ENCODE assay signal across 13 cellular contexts in genomic region chr5:131274341-131275063, GRCh38. TPM values are rescaled to one million over a fixed set of nuclear protein-coding genes. Genes with fewer than 3 reads are reported as not detected.
DNase-seq lines count a peak whose midpoint lies in the region; ATAC-seq and TF ChIP-seq lines count a peak whose summit lies in the region.
"Had no signal": no experiment of that assay in that cellular context is flagged by ENCODE, and none has a peak within 500 bp of the region (broad histone marks: within the 10 kb centered on the region; RNA-seq: fewer than 3 reads in every experiment).

No MANE protein-coding gene starts in this region.

- H3K4me3 ChIP-seq in neutrophil (ENCODE audit: low read depth in 1 of 2, low read length in 1 of 2) (no peak overlapping the region), MG63 (no peak overlapping the region)
- H3K4me3 ChIP-seq: thyroid gland had no signal

- peak overlapping the region; percentile 74 to 92 for H3K4me3 Mint-ChIP-seq in activated T-cell treated with anti-CD3 and anti-CD28 coated beads, Interleukin-2, amount 50 U/mL, for 72 hours
- no peak overlapping the region for H3K4me3 Mint-ChIP-seq in HFFc6

- peaks cover 8 to 13% of the 10 kb centered on the region in 2 donors for H3K36me3 Mint-ChIP-seq in activated T-cell treated with anti-CD3 and anti-CD28 coated beads, Interleukin-2, amount 50 U/mL, for 72 hours (ENCODE audit: insufficient read depth in 2 of 2)
- H3K36me3 Mint-ChIP-seq in HFFc6 (ENCODE audit: low read depth): peaks cover 11% of the 10 kb centered on the region

- DNase-seq in activated CD4-positive, CD25-positive, alpha-beta regulatory T cell treated with anti-CD3 and anti-CD28 coated beads, Interleukin-2, amount 50 U/mL, for 72 hours: no peak
- DNase-seq in activated T-cell treated with anti-CD3 and anti-CD28 coated beads, Interleukin-2, amount 50 U/mL, for 72 hours: no peak
- DNase-seq in HFFc6 (no peak), MG63 (no peak)
- DNase-seq: NCI-H526 treated with DMSO at 0.1 percent for 48 hours, SIG-M5, thyroid gland had no signal

- H3K27me3 Mint-ChIP-seq in activated T-cell treated with anti-CD3 and anti-CD28 coated beads, Interleukin-2, amount 50 U/mL, for 72 hours (ENCODE audit: low read depth): no peaks in the 10 kb centered on the region
- peaks cover 3% of the 10 kb centered on the region for H3K27me3 Mint-ChIP-seq in HFFc6 (ENCODE audit: insufficient read depth)

- TF ChIP-seq CTCF in neutrophil (IDR thresholded peaks at IDR 0.05) (no peak), HFFc6 (IDR thresholded peaks at IDR 0.05) (no peak)

- H3K27me3 ChIP-seq in neutrophil (no peaks in the 10 kb centered on the region), MG63 (no peaks in the 10 kb centered on the region)
- H3K27me3 ChIP-seq: thyroid gland had no signal

- H3K36me3 ChIP-seq in neutrophil (no peaks in the 10 kb centered on the region), MG63 (no peaks in the 10 kb centered on the region)
- H3K36me3 ChIP-seq: thyroid gland had no signal

- peak; percentile 26 to 31 for ATAC-seq in activated CD4-positive, CD25-positive, alpha-beta regulatory T cell treated with anti-CD3 and anti-CD28 coated beads, Interleukin-2, amount 50 U/mL, for 24 hours
- peak; percentile 24 for ATAC-seq in HG02852 (IDR thresholded peaks at IDR 0.05; ENCODE audit: unreplicated experiment)
- peak; percentile 33 to 48 for ATAC-seq in activated T-cell treated with anti-CD3 and anti-CD28 coated beads, Interleukin-2, amount 50 U/mL, for 72 hours (replicated peaks in 1 of 2)
- no peak for ATAC-seq in GM19467 (IDR thresholded peaks at IDR 0.05; ENCODE audit: unreplicated experiment)
- ATAC-seq: sciatic nerve had no signal

- H3K9me3 ChIP-seq in neutrophil: no peaks in the 10 kb centered on the region
- H3K9me3 ChIP-seq in MG63: no peaks in the 10 kb centered on the region
- H3K9me3 ChIP-seq: thyroid gland had no signal

- H3K27ac Mint-ChIP-seq in activated T-cell treated with anti-CD3 and anti-CD28 coated beads, Interleukin-2, amount 50 U/mL, for 72 hours: peak overlapping the region; percentile 94
- H3K27ac Mint-ChIP-seq in HFFc6: no peak overlapping the region

- peak overlapping the region; percentile 48 for H3K27ac ChIP-seq in neutrophil
- H3K27ac ChIP-seq: 22Rv1 had no signal

- H3K9me3 Mint-ChIP-seq in activated T-cell treated with anti-CD3 and anti-CD28 coated beads, Interleukin-2, amount 50 U/mL, for 72 hours: no peaks in the 10 kb centered on the region
- peaks cover 3% of the 10 kb centered on the region; the same call in 1 of the 2 replicates for H3K9me3 Mint-ChIP-seq in HFFc6

- peaks cover 19 to 34% of the 10 kb centered on the region in 2 experiments for H3K4me1 ChIP-seq in neutrophil (ENCODE audit: control insufficient read depth in 1 of 2, insufficient read depth in 1 of 2, low read depth in 1 of 2, low read length in 1 of 2)

- H3K4me1 Mint-ChIP-seq in activated T-cell treated with anti-CD3 and anti-CD28 coated beads, Interleukin-2, amount 50 U/mL, for 72 hours (ENCODE audit: low read depth): peaks cover 92% of the 10 kb centered on the region
- H3K4me1 Mint-ChIP-seq in HFFc6 (ENCODE audit: low read depth): peaks cover 57% of the 10 kb centered on the region

RNA-seq across cellular contexts. Expression of gene CDC42SE2, which starts 10.6 kb away (rescaled TPM):
- total RNA-seq in activated T-cell treated with anti-CD3 and anti-CD28 coated beads, Interleukin-2, amount 50 U/mL, for 72 hours: 100 to 1,000 TPM; 147 to 151 TPM
- 10 to 100 TPM; 14.2 to 18.0 (median 16.4) TPM for total RNA-seq in HFFc6 (2021; fragmentation: NEBNext Ultra II Directional; extraction: Animal tissue kit (Norgen Biotek cat#: 25700))
- 23.6 and 29.9 TPM in 2 replicates for total RNA-seq in MG63 (2014; rRNA removed; shearing (Covaris generic); ENCODE audit: low replicate concordance)
